ENCODE assay signal across 26 cellular contexts in the genomic region with DNA sequence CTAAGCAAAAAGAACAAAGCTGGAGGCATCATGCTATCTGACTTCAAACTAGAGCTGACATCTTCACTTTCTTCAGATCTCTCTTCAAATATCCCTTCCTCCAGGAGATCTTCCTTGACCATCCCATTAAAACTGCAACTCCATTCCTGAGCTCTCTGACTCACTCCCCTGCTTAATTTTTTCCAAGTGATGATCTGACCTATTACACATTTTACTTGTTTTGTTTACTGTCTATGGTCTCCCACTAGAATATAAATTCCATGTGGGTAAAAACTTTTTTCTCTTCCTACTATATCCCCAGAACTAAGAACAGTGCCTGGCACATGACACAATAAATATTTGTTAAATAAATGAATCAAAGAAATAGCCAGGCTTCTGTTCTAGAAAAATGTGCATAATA.
DNase-seq lines count a peak whose midpoint lies in the region; ATAC-seq, FAIRE-seq and TF ChIP-seq lines count a peak whose summit lies in the region.
"Had no signal": no experiment of that assay in that cellular context is flagged by ENCODE, and none has a peak within 500 bp of the region (broad histone marks: within the 10 kb centered on the region; RNA-seq: fewer than 3 reads in every experiment).

No MANE protein-coding gene starts in this region.

- H3K4me2 ChIP-seq in GM23248 (ENCODE audit: unreplicated experiment), result peak overlapping the region; percentile 50
- H3K4me2 ChIP-seq in astrocyte (ENCODE audit: low read length), result no peak overlapping the region

- H3F3A ChIP-seq in GM23248 (ENCODE audit: insufficient read depth), result peaks cover 22% of the 10 kb centered on the region

- in situ Hi-C loops in GM23248 (cut with MboI), result no loop called here

- no peak overlapping the region for H3K4me3 Mint-ChIP-seq in astrocyte (ENCODE audit: unreplicated experiment)
- H3K4me3 Mint-ChIP-seq in activated naive CD8-positive, alpha-beta T cell treated with anti-CD3 and anti-CD28 coated beads for 36 hours, result no peak overlapping the region
- H3K4me3 Mint-ChIP-seq: activated CD4-positive, alpha-beta memory T cell treated with anti-CD3 and anti-CD28 coated beads, Interleukin-2, amount 10 ng/mL, durations not matched to agents 7 days and 5 days; activated naive CD4-positive, alpha-beta T cell treated with anti-CD3 and anti-CD28 coated beads, Interleukin-2, amount 50 U/mL, for 24 hours; CD14-positive monocyte; IgD-negative memory B cell; natural killer cell had no signal

- H3K9me3 ChIP-seq in GM23248 (ENCODE audit: low read depth) (no peaks in the 10 kb centered on the region), astrocyte (ENCODE audit: insufficient read depth, low read depth, low read length) (no peaks in the 10 kb centered on the region)
- H3K9me3 ChIP-seq: esophagus squamous epithelium, stomach, tibial nerve had no signal

- peaks cover 8% of the 10 kb centered on the region; the same call in 1 of the 2 replicates for H4K20me1 ChIP-seq in GM23248 (ENCODE audit: insufficient read depth)
- H4K20me1 ChIP-seq in astrocyte (ENCODE audit: insufficient read depth, low read length), result peaks cover 7% of the 10 kb centered on the region

- no peaks in the 10 kb centered on the region for H3K36me3 ChIP-seq in GM23248 (ENCODE audit: low read depth)
- no peaks in the 10 kb centered on the region for H3K36me3 ChIP-seq in astrocyte (ENCODE audit: insufficient read depth, low read length)
- H3K36me3 ChIP-seq: esophagus squamous epithelium, stomach, tibial nerve had no signal

- TF ChIP-seq CTCF in AG10803 (conservative IDR thresholded peaks at IDR 0.05; ENCODE audit: low read length) (no peak), astrocyte (IDR thresholded peaks at IDR 0.05; ENCODE audit: insufficient read depth, low read depth, low read length) (no peak), omental fat pad (IDR thresholded peaks at IDR 0.05) (no peak)

- peaks cover 10% of the 10 kb centered on the region for H3K9me3 Mint-ChIP-seq in astrocyte (ENCODE audit: unreplicated experiment)
- H3K9me3 Mint-ChIP-seq in activated naive CD8-positive, alpha-beta T cell treated with anti-CD3 and anti-CD28 coated beads for 36 hours, result peaks cover 11% of the 10 kb centered on the region
- H3K9me3 Mint-ChIP-seq: activated naive CD4-positive, alpha-beta T cell treated with anti-CD3 and anti-CD28 coated beads, Interleukin-2, amount 50 U/mL, for 24 hours had no signal

- peak overlapping the region; percentile 1 for H3K27ac Mint-ChIP-seq in astrocyte (ENCODE audit: unreplicated experiment)
- no peak overlapping the region for H3K27ac Mint-ChIP-seq in activated naive CD8-positive, alpha-beta T cell treated with anti-CD3 and anti-CD28 coated beads for 36 hours
- H3K27ac Mint-ChIP-seq: activated CD4-positive, alpha-beta memory T cell treated with anti-CD3 and anti-CD28 coated beads, Interleukin-2, amount 10 ng/mL, durations not matched to agents 7 days and 5 days; activated naive CD4-positive, alpha-beta T cell treated with anti-CD3 and anti-CD28 coated beads, Interleukin-2, amount 50 U/mL, for 24 hours; CD14-positive monocyte; IgD-negative memory B cell; natural killer cell had no signal

- H3K4me1 ChIP-seq in GM23248 (ENCODE audit: insufficient read depth) (peaks cover 20% of the 10 kb centered on the region), astrocyte (ENCODE audit: insufficient read depth, low read length) (peaks cover 2% of the 10 kb centered on the region)
- H3K4me1 ChIP-seq: tibial nerve had no signal

- H3K36me3 Mint-ChIP-seq in astrocyte (ENCODE audit: low read depth, unreplicated experiment), result peaks cover 2% of the 10 kb centered on the region
- no peaks in the 10 kb centered on the region for H3K36me3 Mint-ChIP-seq in activated naive CD8-positive, alpha-beta T cell treated with anti-CD3 and anti-CD28 coated beads for 36 hours
- H3K36me3 Mint-ChIP-seq: activated naive CD4-positive, alpha-beta T cell treated with anti-CD3 and anti-CD28 coated beads, Interleukin-2, amount 50 U/mL, for 24 hours; CD14-positive monocyte; IgD-negative memory B cell; natural killer cell had no signal

- H3K27me3 Mint-ChIP-seq in astrocyte (ENCODE audit: low read depth, unreplicated experiment), result no peaks in the 10 kb centered on the region
- peaks cover 3% of the 10 kb centered on the region for H3K27me3 Mint-ChIP-seq in activated naive CD8-positive, alpha-beta T cell treated with anti-CD3 and anti-CD28 coated beads for 36 hours
- H3K27me3 Mint-ChIP-seq: activated CD4-positive, alpha-beta memory T cell treated with anti-CD3 and anti-CD28 coated beads, Interleukin-2, amount 10 ng/mL, durations not matched to agents 7 days and 5 days had no signal

- H2AFZ ChIP-seq in GM23248 (no peak overlapping the region), astrocyte (ENCODE audit: low read depth, low read length) (no peak overlapping the region)

- FAIRE-seq in astrocyte (lab: Jason Lieb, UNC), result no peak
- FAIRE-seq: H1, RCC 7860 had no signal

- H3K27ac ChIP-seq in GM23248, result peak overlapping the region; percentile 37
- no peak overlapping the region for H3K27ac ChIP-seq in astrocyte (ENCODE audit: low read depth, low read length)
- H3K27ac ChIP-seq: esophagus squamous epithelium, stomach, tibial nerve had no signal

- H3K79me2 ChIP-seq in GM23248 (ENCODE audit: insufficient read depth) (peaks cover 20% of the 10 kb centered on the region; the same call in 1 of the 2 replicates), astrocyte (ENCODE audit: insufficient read depth, low read length) (no peaks in the 10 kb centered on the region)

- H3K4me3 ChIP-seq in AG10803 (ENCODE audit: low read length) (no peak overlapping the region), GM23248 (no peak overlapping the region), astrocyte (ENCODE audit: insufficient read depth, low read depth, low read length) (no peak overlapping the region)
- H3K4me3 ChIP-seq: esophagus squamous epithelium, stomach, tibial nerve had no signal

- no peaks in the 10 kb centered on the region for H3K9me2 ChIP-seq in GM23248 (ENCODE audit: insufficient read depth)

- ATAC-seq in omental fat pad (ENCODE audit: low FRiP score) (peak; percentile 80), HG02938 (IDR thresholded peaks at IDR 0.05; ENCODE audit: unreplicated experiment) (no peak)
- ATAC-seq: natural killer cell had no signal

- peaks cover 12% of the 10 kb centered on the region for H3K4me1 Mint-ChIP-seq in astrocyte (ENCODE audit: low read depth, unreplicated experiment)
- H3K4me1 Mint-ChIP-seq in activated naive CD8-positive, alpha-beta T cell treated with anti-CD3 and anti-CD28 coated beads for 36 hours, result no peaks in the 10 kb centered on the region
- H3K4me1 Mint-ChIP-seq: activated CD4-positive, alpha-beta memory T cell treated with anti-CD3 and anti-CD28 coated beads, Interleukin-2, amount 10 ng/mL, durations not matched to agents 7 days and 5 days; activated naive CD4-positive, alpha-beta T cell treated with anti-CD3 and anti-CD28 coated beads, Interleukin-2, amount 50 U/mL, for 24 hours; CD14-positive monocyte; natural killer cell had no signal

- H3K9ac ChIP-seq in GM23248, result no peak overlapping the region
- no peak overlapping the region for H3K9ac ChIP-seq in astrocyte (ENCODE audit: low read length)

- H3K27me3 ChIP-seq in GM23248 (replicated peaks; ENCODE audit: insufficient read depth) (no peaks in the 10 kb centered on the region), astrocyte (ENCODE audit: insufficient read depth, low read length) (no peaks in the 10 kb centered on the region)
- H3K27me3 ChIP-seq: esophagus squamous epithelium, stomach, tibial nerve had no signal

- DNase-seq in AG10803 (ENCODE audit: low read depth) (peak; percentile 80), GM23248 (peak; percentile 78), astrocyte (ENCODE audit: low read depth) (peak; percentile 49), omental fat pad (ENCODE audit: low spot score) (no peak), cerebellum (ENCODE audit: low spot score) (no peak)
- no peak for DNase-seq in activated naive CD8-positive, alpha-beta T cell treated with anti-CD3 and anti-CD28 coated beads for 36 hours
- DNase-seq: ACHN; activated CD4-positive, alpha-beta memory T cell treated with anti-CD3 and anti-CD28 coated beads, Interleukin-2, amount 10 ng/mL, durations not matched to agents 7 days and 5 days; activated CD8-positive, alpha-beta memory T cell treated with anti-CD3 and anti-CD28 coated beads, Interleukin-2, amount 50 U/mL, for 48 hours; aorta; central memory CD4-positive, alpha-beta T cell; dermis blood vessel endothelial cell; esophagus squamous epithelium; natural killer cell; NCI-H1105 treated with DMSO at 0.1 percent for 48 hours; NCI-H1930; occipital lobe; stomach; T-helper 1 cell had no signal

Comparison
In these comparisons a context has a peak if more than half of its experiments do, and no peak if none do; other contexts are left out.
1. DNase-seq: peak in AG10803 (single experiment), GM23248 (single experiment) and astrocyte (single experiment); none in omental fat pad (single experiment), activated naive CD8-positive, alpha-beta T cell treated with anti-CD3 and anti-CD28 coated beads for 36 hours (single experiment) and cerebellum (single experiment).